In the genomic region with DNA sequence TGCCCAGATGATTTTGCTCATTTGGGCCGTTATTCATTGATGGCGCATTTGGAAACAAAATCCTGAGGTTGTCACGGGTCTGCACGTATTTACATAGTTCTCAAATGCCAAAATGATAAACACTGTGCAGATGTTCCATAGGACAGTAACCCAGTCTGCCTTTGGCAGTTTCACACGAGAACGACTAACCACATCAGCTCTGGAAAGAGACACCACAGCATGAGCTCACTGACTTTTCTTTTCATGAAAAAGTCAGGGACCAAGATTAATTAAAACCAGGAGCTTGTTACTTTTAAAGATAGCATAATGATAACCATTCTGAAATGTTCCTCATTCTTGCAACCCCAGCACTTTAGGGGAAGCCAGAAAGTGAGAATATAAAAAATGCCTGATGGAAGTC, we compare ENCODE assay signal across 1 cellular context.
TF ChIP-seq lines count a peak whose summit lies in the region.

No MANE protein-coding gene starts in this region.

TF ChIP-seq in IMR-90, 13 proteins besides CTCF, POLR2A, EP300 and RAD21 (continued from another document):
- TF ChIP-seq, protein P1, sequence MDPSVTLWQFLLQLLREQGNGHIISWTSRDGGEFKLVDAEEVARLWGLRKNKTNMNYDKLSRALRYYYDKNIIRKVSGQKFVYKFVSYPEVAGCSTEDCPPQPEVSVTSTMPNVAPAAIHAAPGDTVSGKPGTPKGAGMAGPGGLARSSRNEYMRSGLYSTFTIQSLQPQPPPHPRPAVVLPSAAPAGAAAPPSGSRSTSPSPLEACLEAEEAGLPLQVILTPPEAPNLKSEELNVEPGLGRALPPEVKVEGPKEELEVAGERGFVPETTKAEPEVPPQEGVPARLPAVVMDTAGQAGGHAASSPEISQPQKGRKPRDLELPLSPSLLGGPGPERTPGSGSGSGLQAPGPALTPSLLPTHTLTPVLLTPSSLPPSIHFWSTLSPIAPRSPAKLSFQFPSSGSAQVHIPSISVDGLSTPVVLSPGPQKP (IDR thresholded peaks at IDR 0.05; ENCODE audit: borderline replicate concordance, low read depth, low read length) = no peak
- TF ChIP-seq CHD1 (IDR thresholded peaks at IDR 0.05; ENCODE audit: low read depth, low read length) = 0 out of 2 replicates have a peak, but pooled peaks have one; percentile 5
- TF ChIP-seq BHLHE40 (IDR thresholded peaks at IDR 0.05; ENCODE audit: low read depth, low read length) = peak; percentile 86
- no peak for TF ChIP-seq MAZ (IDR thresholded peaks at IDR 0.05; ENCODE audit: borderline replicate concordance, low read depth, low read length)
- no peak for TF ChIP-seq SMC3 (IDR thresholded peaks at IDR 0.05; ENCODE audit: low read depth, low read length)
- no peak for TF ChIP-seq CEBPB (IDR thresholded peaks at IDR 0.05; ENCODE audit: low read depth, low read length)
- peak; percentile 66 for TF ChIP-seq MAFK (IDR thresholded peaks at IDR 0.05; ENCODE audit: low read depth, low read length)
- peak; percentile 65; the same call in 1 of the 2 replicates for TF ChIP-seq FOS (IDR thresholded peaks at IDR 0.05; ENCODE audit: low read depth, low read length)
- TF ChIP-seq NFE2L2 (IDR thresholded peaks at IDR 0.05; ENCODE audit: low read depth, low read length) = peak; percentile 51; the same call in 1 of the 2 replicates
